ENCODE assay signal across 8 cellular contexts in genomic region chr22:31229402-31230140, GRCh38. TPM values are rescaled to one million over a fixed set of nuclear protein-coding genes. Genes with fewer than 3 reads are reported as not detected.
A peak's percentile ranks its signal among the peaks of the same experiment; 100 is the strongest.
DNase-seq lines count a peak whose midpoint lies in the region; ATAC-seq and TF ChIP-seq lines count a peak whose summit lies in the region.

No MANE protein-coding gene starts in this region.

- H3K4me3 Mint-ChIP-seq in nephron, result no peak overlapping the region

- H3K27me3 ChIP-seq in endocrine pancreas (ENCODE audit: control insufficient read depth, insufficient read depth, low read length), result no peaks in the 10 kb centered on the region

- peak overlapping the region; percentile 41 for H3K4me3 ChIP-seq in endocrine pancreas (ENCODE audit: control insufficient read depth, insufficient read depth, low read length)

- no peak overlapping the region for H3K9ac ChIP-seq in endocrine pancreas (ENCODE audit: control insufficient read depth, insufficient read depth, low read length)

- no peaks in the 10 kb centered on the region for H3K9me3 ChIP-seq in endocrine pancreas (ENCODE audit: control insufficient read depth, low read length)

- no peak for TF ChIP-seq CTCF in nephron (IDR thresholded peaks at IDR 0.05; ENCODE audit: unreplicated experiment in 3 of 3)

- H3K4me1 Mint-ChIP-seq in nephron, result peaks cover 23% of the 10 kb centered on the region

- in situ Hi-C loops in ACHN (cut with HindIII; ENCODE audit: low pct_ligation_motif_present, low pct_unique_long_range_greater_than_20kb, low sequenced_read_pairs), result no loop called here

- ATAC-seq in GM19467 (IDR thresholded peaks at IDR 0.05; ENCODE audit: unreplicated experiment), result no peak

- no peaks in the 10 kb centered on the region for H3K9me3 Mint-ChIP-seq in nephron

- peak; percentile 43 for DNase-seq in DMS 273 treated with DMSO at 0.1 percent for 48 hours (lab: John Stamatoyannopoulos, UW)
- peak; percentile 74 for DNase-seq in NCI-H82 (lab: John Stamatoyannopoulos, UW)
- DNase-seq in posterior vena cava (ENCODE audit: low spot score), result no peak
- DNase-seq in foreskin melanocyte, result no peak
- no peak for DNase-seq in ACHN

- H3K4me1 ChIP-seq in endocrine pancreas (ENCODE audit: control insufficient read depth, insufficient read depth, low read length), result peaks cover 4% of the 10 kb centered on the region

- H3K36me3 Mint-ChIP-seq in nephron (ENCODE audit: low read depth), result peaks cover under 1% of the 10 kb centered on the region

- intact Hi-C loops in posterior vena cava (cut with DNase I), result no loop called here

- H3K36me3 ChIP-seq in endocrine pancreas (ENCODE audit: control insufficient read depth, insufficient read depth, low read length), result no peaks in the 10 kb centered on the region

- H3K27ac Mint-ChIP-seq in nephron, result peak overlapping the region; percentile 83 to 93 (median 92)

- no peaks in the 10 kb centered on the region for H3K27me3 Mint-ChIP-seq in nephron (ENCODE audit: low read depth)

RNA-seq across cellular contexts. Expression of gene LIMK2, which starts 17.5 kb away (rescaled TPM):
- 10 to 100 TPM; 24.6 to 26.8 TPM for total RNA-seq in posterior vena cava

Comparison
In these comparisons a context has a peak if more than half of its experiments do, and no peak if none do; other contexts are left out.
1. DNase-seq: peak in DMS 273 treated with DMSO at 0.1 percent for 48 hours (single experiment) and NCI-H82 (single experiment); none in posterior vena cava (single experiment), foreskin melanocyte (single experiment) and ACHN (single experiment).